9 cellular contexts compared by ENCODE assay signal in the genomic region with DNA sequence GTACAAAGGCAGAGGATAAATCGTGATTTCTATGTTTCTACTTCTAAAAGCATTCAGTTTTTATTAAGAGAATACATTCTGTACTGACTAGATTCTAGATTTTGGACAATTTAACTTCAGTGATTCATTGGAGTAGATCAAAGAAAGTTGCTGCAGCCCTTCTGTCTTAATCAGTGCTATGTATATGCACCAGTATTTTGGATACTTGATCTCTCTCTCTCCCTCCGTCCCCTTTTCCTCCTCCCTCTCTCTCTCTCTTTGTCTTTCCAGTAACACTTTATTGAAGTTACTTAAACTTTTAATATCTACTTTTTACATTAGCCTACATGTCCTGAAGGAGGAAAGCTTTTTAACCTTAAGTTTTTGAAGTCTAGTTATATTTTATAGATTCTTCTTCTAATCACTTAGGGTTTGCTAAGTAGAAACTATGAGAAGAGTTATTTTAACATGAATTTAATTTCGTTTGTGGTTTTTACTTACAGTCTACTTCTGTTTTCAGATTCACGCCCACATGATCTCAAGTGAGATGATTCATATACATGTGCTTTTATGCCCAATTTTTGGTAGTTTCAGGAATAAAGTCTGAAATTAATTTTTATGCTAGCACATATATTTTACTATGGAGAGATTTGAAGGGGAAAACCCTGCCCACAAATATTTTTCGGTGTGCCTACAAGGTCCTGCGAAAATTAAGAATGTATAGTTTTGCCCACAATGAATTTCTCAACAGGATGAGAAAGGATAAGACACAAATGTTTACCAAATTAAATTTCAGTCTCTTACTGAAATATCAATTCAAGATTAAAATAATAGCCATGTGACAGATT. TPM values are rescaled to one million over a fixed set of nuclear protein-coding genes. Genes with fewer than 3 reads are reported as not detected.
DNase-seq lines count a peak whose midpoint lies in the region; ATAC-seq and TF ChIP-seq lines count a peak whose summit lies in the region.
"Had no signal": no experiment of that assay in that cellular context is flagged by ENCODE, and none has a peak within 500 bp of the region (broad histone marks: within the 10 kb centered on the region; RNA-seq: fewer than 3 reads in every experiment).

No MANE protein-coding gene starts in this region.

- TF ChIP-seq CTCF in astrocyte of the spinal cord (IDR thresholded peaks at IDR 0.05; ENCODE audit: low read depth, low read length) (no peak), HFFc6 (IDR thresholded peaks at IDR 0.05) (no peak)

- H3K27me3 ChIP-seq in subcutaneous abdominal adipose tissue (ENCODE audit: control insufficient read depth in 5 of 5, insufficient read depth in 4 of 5, low read length in 5 of 5): no peaks in the 10 kb centered on the region

- H3K4me1 Mint-ChIP-seq in activated T-cell treated with anti-CD3 and anti-CD28 coated beads, Interleukin-2, amount 50 U/mL, for 4 hours (ENCODE audit: low read depth): peaks cover 18% of the 10 kb centered on the region
- H3K4me1 Mint-ChIP-seq in HFFc6 (ENCODE audit: low read depth): peaks cover 10% of the 10 kb centered on the region; the same call in 1 of the 2 replicates

- H3K4me3 ChIP-seq in astrocyte of the spinal cord (ENCODE audit: low read depth, low read length): no peak overlapping the region
- H3K4me3 ChIP-seq in subcutaneous abdominal adipose tissue (ENCODE audit: low read depth in 1 of 5, low read length in 5 of 5): no peak overlapping the region

- H3K9me3 Mint-ChIP-seq in activated T-cell treated with anti-CD3 and anti-CD28 coated beads, Interleukin-2, amount 50 U/mL, for 4 hours: no peaks in the 10 kb centered on the region
- no peaks in the 10 kb centered on the region for H3K9me3 Mint-ChIP-seq in HFFc6

- H3K9ac ChIP-seq in subcutaneous abdominal adipose tissue (ENCODE audit: low read length in 5 of 5): peak overlapping the region in 1 of 5 donors; percentile 63
- H3K9ac ChIP-seq: parathyroid adenoma had no signal

- DNase-seq in activated T-cell treated with anti-CD3 and anti-CD28 coated beads, Interleukin-2, amount 50 U/mL, for 4 hours: no peak
- no peak for DNase-seq in activated T-cell treated with anti-CD3 and anti-CD28 coated beads, Interleukin-2, amount 50 U/mL, for 48 hours
- DNase-seq in astrocyte of the spinal cord (ENCODE audit: low read depth, low spot score) (peak; percentile 52), HFFc6 (no peak), GOT3 (lab: John Stamatoyannopoulos, UW) (no peak), EL (no peak)

- ATAC-seq in activated T-cell treated with anti-CD3 and anti-CD28 coated beads, Interleukin-2, amount 50 U/mL, for 4 hours: peak; percentile 57 to 61
- peak; percentile 63 for ATAC-seq in HG03175 (IDR thresholded peaks at IDR 0.05; ENCODE audit: unreplicated experiment)

- H3K27ac Mint-ChIP-seq in HFFc6: no peak overlapping the region

- no peaks in the 10 kb centered on the region for H3K36me3 ChIP-seq in subcutaneous abdominal adipose tissue (ENCODE audit: control insufficient read depth in 5 of 5, insufficient read depth in 5 of 5, low read length in 5 of 5)

- no peaks in the 10 kb centered on the region for H3K27me3 Mint-ChIP-seq in activated T-cell treated with anti-CD3 and anti-CD28 coated beads, Interleukin-2, amount 50 U/mL, for 4 hours (ENCODE audit: low read depth)
- H3K27me3 Mint-ChIP-seq in HFFc6 (ENCODE audit: insufficient read depth): peaks cover 2% of the 10 kb centered on the region; the same call in 1 of the 2 replicates

- peak overlapping the region; percentile 79 for H3K27ac ChIP-seq in subcutaneous abdominal adipose tissue (ENCODE audit: low read depth, low read length)
- H3K27ac ChIP-seq: parathyroid adenoma had no signal

- H3K4me1 ChIP-seq in subcutaneous abdominal adipose tissue (ENCODE audit: control insufficient read depth in 5 of 5, insufficient read depth in 5 of 5, low read length in 5 of 5): peaks cover 0 to 85% (median 55%) of the 10 kb centered on the region in 5 donors

- H3K36me3 Mint-ChIP-seq in activated T-cell treated with anti-CD3 and anti-CD28 coated beads, Interleukin-2, amount 50 U/mL, for 4 hours (ENCODE audit: insufficient read depth): peaks cover 14% of the 10 kb centered on the region
- H3K36me3 Mint-ChIP-seq in HFFc6 (ENCODE audit: low read depth): peaks cover 18% of the 10 kb centered on the region

- no peak overlapping the region for H3K4me3 Mint-ChIP-seq in activated T-cell treated with anti-CD3 and anti-CD28 coated beads, Interleukin-2, amount 50 U/mL, for 4 hours
- H3K4me3 Mint-ChIP-seq in HFFc6: no peak overlapping the region; the same call in 1 of the 2 replicates

- H3K9me3 ChIP-seq in subcutaneous abdominal adipose tissue (ENCODE audit: control insufficient read depth in 5 of 5, low read length in 5 of 5): no peaks in the 10 kb centered on the region

- in situ Hi-C loops in astrocyte of the spinal cord (cut with HindIII; ENCODE audit: low sequenced_read_pairs): no loop called here

RNA-seq across cellular contexts. Expression of a gene that starts 9.1 kb away (rescaled TPM):
- 100 to 1,000 TPM in 1 of 3 donors, 10 to 100 TPM in 2; 84.4 to 119 (median 98.9) TPM for total RNA-seq in activated T-cell treated with anti-CD3 and anti-CD28 coated beads, Interleukin-2, amount 50 U/mL, for 4 hours
- 10 to 100 TPM; 33.3 to 57.9 (median 45.5) TPM for total RNA-seq in HFFc6 (2021; fragmentation: NEBNext Ultra II Directional; extraction: Animal tissue kit (Norgen Biotek cat#: 25700))
